In the genomic region with DNA sequence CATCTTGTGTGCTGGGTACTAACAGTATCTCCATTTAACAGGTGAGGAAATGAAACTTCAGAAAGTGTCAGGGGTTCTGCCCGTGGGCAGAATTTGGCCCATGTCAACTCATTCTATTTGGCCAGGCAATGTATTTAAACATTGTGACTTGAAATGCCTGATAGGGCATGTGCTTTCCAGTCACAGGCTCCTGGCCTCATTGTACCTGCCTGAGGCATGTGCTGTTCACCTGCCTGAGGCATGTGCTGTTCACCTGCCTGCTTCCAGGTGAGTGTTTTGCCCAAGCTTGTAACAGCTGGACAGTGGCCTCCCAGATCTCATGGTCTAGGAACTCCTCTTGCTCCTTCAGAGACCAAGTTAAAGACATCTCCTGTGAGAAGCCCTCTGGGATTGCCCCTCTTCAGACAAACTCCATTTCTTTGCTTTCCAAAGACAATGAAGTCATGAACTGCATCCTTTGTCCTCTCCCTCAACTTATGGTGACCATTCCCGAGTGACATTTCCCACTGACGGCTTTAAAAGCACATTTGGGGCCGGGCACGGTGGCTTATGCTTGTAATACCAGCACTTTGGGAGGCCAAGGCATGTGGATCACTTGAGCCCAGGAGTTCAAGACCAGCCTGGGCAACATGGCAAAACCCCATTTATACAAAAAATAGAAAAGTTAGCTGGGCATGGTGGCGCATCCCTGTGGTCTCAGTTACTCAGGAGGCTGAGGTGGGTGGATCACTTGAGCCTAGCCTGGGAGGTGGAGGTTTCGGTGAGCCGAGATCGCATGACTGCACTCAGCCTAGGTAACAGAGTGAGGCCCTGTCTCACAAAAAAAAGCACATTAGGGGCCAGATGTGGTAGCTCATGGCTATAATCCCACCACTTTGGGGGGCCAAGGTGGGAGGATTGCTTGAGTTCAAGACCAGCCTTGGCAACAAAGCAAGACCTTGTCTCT, we compare ENCODE assay signal across 16 cellular contexts. TPM values are rescaled to one million over a fixed set of nuclear protein-coding genes. Genes with fewer than 3 reads are reported as not detected.
DNase-seq lines count a peak whose midpoint lies in the region; ATAC-seq and TF ChIP-seq lines count a peak whose summit lies in the region.
"Had no signal": no experiment of that assay in that cellular context is flagged by ENCODE, and none has a peak within 500 bp of the region (broad histone marks: within the 10 kb centered on the region; RNA-seq: fewer than 3 reads in every experiment).

No MANE protein-coding gene starts in this region.

- H3K27ac Mint-ChIP-seq in activated naive CD8-positive, alpha-beta T cell treated with anti-CD3 and anti-CD28 coated beads for 36 hours = peak overlapping the region; percentile 79
- H3K27ac Mint-ChIP-seq in memory B cell = peak overlapping the region; percentile 60

- intact Hi-C loops in HCT116 (cut with micrococcal nuclease) = no loop called here

- H3K4me2 ChIP-seq in DOHH2 (ENCODE audit: low read length) (peak overlapping the region; percentile 14; the same call in 1 of the 2 replicates), HCT116 (ENCODE audit: low read length) (peak overlapping the region; percentile 70; the same call in 1 of the 2 replicates), osteoblast (ENCODE audit: insufficient read depth, low read length) (no peak overlapping the region)
- H3K4me2 ChIP-seq: hepatocyte had no signal

- no peaks in the 10 kb centered on the region for H3K27me3 Mint-ChIP-seq in activated naive CD8-positive, alpha-beta T cell treated with anti-CD3 and anti-CD28 coated beads for 36 hours
- no peaks in the 10 kb centered on the region for H3K27me3 Mint-ChIP-seq in memory B cell
- H3K27me3 Mint-ChIP-seq: stimulated activated naive CD8-positive, alpha-beta T cell treated with anti-CD3 and anti-CD28 coated beads, Interleukin-15, Interleukin-2, amounts not matched to agents 100 ng/mL and 50 ng/mL, for 24 hours had no signal

- no peak overlapping the region for H3K4me3 Mint-ChIP-seq in activated naive CD8-positive, alpha-beta T cell treated with anti-CD3 and anti-CD28 coated beads for 36 hours
- H3K4me3 Mint-ChIP-seq in memory B cell = no peak overlapping the region
- H3K4me3 Mint-ChIP-seq: stimulated activated naive CD8-positive, alpha-beta T cell treated with anti-CD3 and anti-CD28 coated beads, Interleukin-15, Interleukin-2, amounts not matched to agents 100 ng/mL and 50 ng/mL, for 24 hours; T-helper 2 cell treated with Interferon-gamma antibody and Interleukin-4, amounts not matched to agents 5 μg/mL and 100 μg/mL, for 36 hours had no signal

- peaks cover 1% of the 10 kb centered on the region for H3K36me3 Mint-ChIP-seq in activated naive CD8-positive, alpha-beta T cell treated with anti-CD3 and anti-CD28 coated beads for 36 hours
- H3K36me3 Mint-ChIP-seq in memory B cell = peaks cover 11% of the 10 kb centered on the region

- no peak for TF ChIP-seq CTCF in DOHH2 (IDR thresholded peaks at IDR 0.05; ENCODE audit: low read depth, low read length, poor library complexity, severe bottlenecking)
- TF ChIP-seq CTCF in HCT116 (IDR thresholded peaks at IDR 0.05 in 2 of 3, conservative IDR thresholded peaks at IDR 0.05 in 1 of 3; ENCODE audit: borderline replicate concordance in 1 of 3, insufficient read depth in 1 of 3, low read depth in 2 of 3, low read length in 2 of 3) = no peak
- no peak for TF ChIP-seq CTCF in osteoblast (IDR thresholded peaks at IDR 0.05; ENCODE audit: extremely low read depth, low read depth, low read length)

- no TSS peak for BruUV-seq in HCT116 (replicated peaks; lab: Mats Ljungman, UMichigan)

- CTCF ChIA-PET in HCT116 (lab: Charles Lee) = no interaction called here

- H3K4me3 ChIP-seq in DOHH2 (ENCODE audit: low read length) (no peak overlapping the region), HCT116 (replicated peaks in 1 of 2; ENCODE audit: low read depth in 1 of 2, low read length in 2 of 2) (no peak overlapping the region), osteoblast (ENCODE audit: insufficient read depth, low read length) (no peak overlapping the region)
- H3K4me3 ChIP-seq: hepatocyte had no signal

- no peak for DNase-seq in HCT116 (ENCODE audit: low read depth, low spot score)
- no peak for DNase-seq in activated naive CD8-positive, alpha-beta T cell treated with anti-CD3 and anti-CD28 coated beads for 36 hours
- no peak for DNase-seq in memory B cell (ENCODE audit: low spot score in 2 of 2)
- DNase-seq in osteoblast (ENCODE audit: insufficient read length, low spot score, missing footprints) = no peak
- DNase-seq in GOT3 (lab: John Stamatoyannopoulos, UW) = no peak
- DNase-seq: activated T-cell treated with anti-CD3 and anti-CD28 coated beads, Interleukin-2, amount 50 U/mL, for 48 hours; erythroblast; GDM1; NCI-H1436; posterior cingulate gyrus had no signal

- H4K20me1 ChIP-seq in DOHH2 (ENCODE audit: control insufficient read depth, insufficient read depth, low read depth, low read length) = no peaks in the 10 kb centered on the region
- no peaks in the 10 kb centered on the region for H4K20me1 ChIP-seq in HCT116 (ENCODE audit: insufficient read depth)
- no peaks in the 10 kb centered on the region for H4K20me1 ChIP-seq in osteoblast (ENCODE audit: insufficient read depth, low read length)

- H3K27me3 ChIP-seq in DOHH2 (ENCODE audit: control insufficient read depth, low read length) (no peaks in the 10 kb centered on the region), HCT116 (ENCODE audit: insufficient read depth, low read length) (no peaks in the 10 kb centered on the region), osteoblast (ENCODE audit: insufficient read depth, low read length) (no peaks in the 10 kb centered on the region)
- H3K27me3 ChIP-seq: hepatocyte had no signal

- H3K9me3 ChIP-seq in DOHH2 (ENCODE audit: control insufficient read depth, insufficient read depth, low read length) (no peaks in the 10 kb centered on the region), HCT116 (ENCODE audit: control insufficient read depth in 1 of 2, insufficient read depth in 1 of 2, low read depth in 1 of 2, low read length in 2 of 2) (no peaks in the 10 kb centered on the region), osteoblast (ENCODE audit: low read depth, low read length) (no peaks in the 10 kb centered on the region)

- peaks cover 23% of the 10 kb centered on the region for H3K4me1 Mint-ChIP-seq in activated naive CD8-positive, alpha-beta T cell treated with anti-CD3 and anti-CD28 coated beads for 36 hours
- peaks cover 19% of the 10 kb centered on the region for H3K4me1 Mint-ChIP-seq in memory B cell

- H3K9ac ChIP-seq in HCT116 (ENCODE audit: low read length) = 0 out of 2 replicates have a peak overlapping the region, but pooled peaks have one; percentile 33

- peaks cover 4% of the 10 kb centered on the region; the same call in 1 of the 2 replicates for H3F3A ChIP-seq in DOHH2 (ENCODE audit: control insufficient read depth, insufficient read depth)

- TF ChIP-seq RAD21 in HCT116 (IDR thresholded peaks at IDR 0.05; ENCODE audit: low read depth) = no peak

- POLR2A ChIA-PET in HCT116 (lab: Charles Lee) = interaction anchor here (0.7 kb wide), 1 partner anchor 26 kb away, joined by 3 read pairs; no protein-coding TSS in a partner anchor

- no peaks in the 10 kb centered on the region for H3K9me3 Mint-ChIP-seq in activated naive CD8-positive, alpha-beta T cell treated with anti-CD3 and anti-CD28 coated beads for 36 hours
- no peaks in the 10 kb centered on the region for H3K9me3 Mint-ChIP-seq in memory B cell
- H3K9me3 Mint-ChIP-seq: stimulated activated naive CD8-positive, alpha-beta T cell treated with anti-CD3 and anti-CD28 coated beads, Interleukin-15, Interleukin-2, amounts not matched to agents 100 ng/mL and 50 ng/mL, for 24 hours; T-helper 2 cell treated with Interferon-gamma antibody and Interleukin-4, amounts not matched to agents 5 μg/mL and 100 μg/mL, for 36 hours had no signal

- H2AFZ ChIP-seq in HCT116 (ENCODE audit: low read depth, low read length, poor library complexity, severe bottlenecking) (no peak overlapping the region), osteoblast (ENCODE audit: low read length) (no peak overlapping the region)
- H2AFZ ChIP-seq: hepatocyte had no signal

- RAD21 ChIA-PET in HCT116 (lab: Charles Lee; ENCODE audit: low non-redundant PET in 1 of 2, low total read pairs in 2 of 2, uncharacterized antibody in 2 of 2, unreplicated experiment in 2 of 2) = no interaction called here

- no peak for TF ChIP-seq POLR2A in HCT116 (IDR thresholded peaks at IDR 0.05; ENCODE audit: borderline replicate concordance, extremely low read depth, insufficient read depth, insufficient read length)

- no peak for ATAC-seq in HCT116
- peak; percentile 49 for ATAC-seq in memory B cell (ENCODE audit: low read depth)
- no peak for ATAC-seq in GM19452 (IDR thresholded peaks at IDR 0.05; ENCODE audit: unreplicated experiment)
- ATAC-seq in GM18502 (IDR thresholded peaks at IDR 0.05; ENCODE audit: poor library complexity, unreplicated experiment) = no peak

- peaks cover 91% of the 10 kb centered on the region for H3K36me3 ChIP-seq in DOHH2 (ENCODE audit: control insufficient read depth, low read length)
- no peaks in the 10 kb centered on the region for H3K36me3 ChIP-seq in HCT116 (ENCODE audit: control insufficient read depth in 1 of 2, insufficient read depth in 2 of 2, low read length in 2 of 2)
- H3K36me3 ChIP-seq in osteoblast (ENCODE audit: insufficient read depth, low read length) = no peaks in the 10 kb centered on the region

- H3K79me2 ChIP-seq in DOHH2 (ENCODE audit: control insufficient read depth, low read length) = peaks cover 64% of the 10 kb centered on the region
- H3K79me2 ChIP-seq in HCT116 (ENCODE audit: insufficient read depth, low read length) = no peaks in the 10 kb centered on the region
- no peaks in the 10 kb centered on the region for H3K79me2 ChIP-seq in osteoblast (ENCODE audit: insufficient read depth, low read length)
- H3K79me2 ChIP-seq: hepatocyte had no signal

- H3K27ac ChIP-seq in DOHH2 (ENCODE audit: low read depth, low read length) = peak overlapping the region; percentile 38; the same call in 1 of the 2 replicates
- peak overlapping the region; percentile 49; the same call in 1 of the 2 replicates for H3K27ac ChIP-seq in HCT116 (ENCODE audit: low read depth, low read length)
- no peak overlapping the region for H3K27ac ChIP-seq in osteoblast (ENCODE audit: low read depth, low read length)
- H3K27ac ChIP-seq: hepatocyte had no signal

- peaks cover 82% of the 10 kb centered on the region for H3K4me1 ChIP-seq in DOHH2 (ENCODE audit: control insufficient read depth, low read length)
- H3K4me1 ChIP-seq in HCT116 (ENCODE audit: control insufficient read depth in 1 of 2, insufficient read depth in 2 of 2, low read length in 2 of 2) = peaks cover 39 to 43% of the 10 kb centered on the region in 2 experiments
- peaks cover 10% of the 10 kb centered on the region for H3K4me1 ChIP-seq in osteoblast (ENCODE audit: insufficient read depth, low read length)

- no peaks in the 10 kb centered on the region for H3K9me2 ChIP-seq in DOHH2 (replicated peaks; ENCODE audit: control insufficient read depth, low read length)
- H3K9me2 ChIP-seq in HCT116 (ENCODE audit: insufficient read depth) = no peaks in the 10 kb centered on the region

TF ChIP-seq in HCT116, 20 proteins besides CTCF, POLR2A, EP300 and RAD21 (continues in another document):
- TF ChIP-seq POLR2AphosphoS5 (IDR thresholded peaks at IDR 0.05; ENCODE audit: low read depth, low read length) (no peak), JUND (IDR thresholded peaks at IDR 0.05) (no peak)

RNA-seq across cellular contexts. Expression of a gene that starts 48.7 kb away (rescaled TPM):
- total RNA-seq in HCT116 (2021; ENCODE audit: unreplicated experiment) (18.9 TPM), osteoblast (2.4 and 2.9 TPM in 2 replicates)
- 18.3 and 18.6 TPM in 2 replicates for polyA plus RNA-seq in HCT116 (2012)
- total RNA-seq in activated naive CD8-positive, alpha-beta T cell treated with anti-CD3 and anti-CD28 coated beads for 36 hours = 10 to 100 TPM; 27.1 to 28.9 TPM
